Comparison of ENCODE assay signal across 12 cellular contexts in the genomic region with DNA sequence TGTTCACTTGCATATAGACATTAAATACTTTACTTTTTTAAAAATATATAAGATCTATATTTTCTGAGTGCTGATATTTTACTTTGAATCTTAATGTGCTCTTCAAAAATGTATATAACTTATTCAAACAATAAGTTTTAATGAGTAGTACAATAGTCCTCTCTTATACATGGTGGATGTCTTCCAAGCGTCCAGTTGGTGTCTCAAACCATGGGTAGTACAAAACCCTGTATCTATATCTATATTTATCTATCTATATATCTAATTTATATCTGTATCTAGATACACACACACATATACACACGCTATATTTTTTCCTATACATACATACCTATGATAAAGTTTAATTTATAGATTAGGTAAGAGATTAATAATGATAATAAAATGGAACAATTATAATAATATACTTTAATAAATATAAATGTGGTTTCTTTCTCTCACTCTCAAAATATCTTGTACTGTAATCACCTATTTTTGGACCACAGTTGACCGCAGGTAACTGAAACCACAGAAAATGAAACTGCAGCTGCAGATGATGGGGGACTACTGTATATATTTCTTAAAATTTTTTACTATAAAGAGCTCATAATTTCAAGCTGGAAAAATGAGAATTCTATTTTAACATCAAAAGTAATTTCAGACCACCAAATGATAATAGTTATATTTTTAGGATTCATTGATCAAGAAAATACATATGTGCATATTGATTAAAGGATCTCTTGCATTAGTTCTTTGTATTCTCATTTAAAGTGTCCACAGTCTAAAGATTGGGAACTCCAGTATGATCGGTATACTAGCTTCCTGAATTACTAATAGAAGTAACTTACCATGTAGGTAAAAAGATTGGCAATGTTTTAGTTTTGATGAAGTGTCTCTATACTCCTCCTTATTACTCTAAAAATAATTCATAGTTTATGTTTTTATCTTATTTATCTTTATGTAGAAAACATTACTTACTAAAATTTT.
DNase-seq lines count a peak whose midpoint lies in the region; ATAC-seq, FAIRE-seq and TF ChIP-seq lines count a peak whose summit lies in the region.
"Had no signal": no experiment of that assay in that cellular context is flagged by ENCODE, and none has a peak within 500 bp of the region (broad histone marks: within the 10 kb centered on the region; RNA-seq: fewer than 3 reads in every experiment).

No MANE protein-coding gene starts in this region.

- no peaks in the 10 kb centered on the region for H3K9me2 ChIP-seq in HCT116 (ENCODE audit: insufficient read depth)

- TF ChIP-seq POLR2A in HCT116 (IDR thresholded peaks at IDR 0.05; ENCODE audit: borderline replicate concordance, extremely low read depth, insufficient read depth, insufficient read length), result no peak

- H4K20me1 ChIP-seq in HCT116 (ENCODE audit: insufficient read depth), result no peaks in the 10 kb centered on the region; the same call in 1 of the 2 replicates

- no peak for TF ChIP-seq RAD21 in HCT116 (IDR thresholded peaks at IDR 0.05; ENCODE audit: low read depth)

- POLR2A ChIA-PET in HCT116 (lab: Charles Lee), result no interaction called here

- H3K4me1 ChIP-seq in HCT116 (ENCODE audit: control insufficient read depth in 1 of 2, insufficient read depth in 2 of 2, low read length in 2 of 2) (no peaks in the 10 kb centered on the region), kidney (ENCODE audit: control insufficient read depth in 1 of 2, insufficient read depth in 1 of 2, low read depth in 1 of 2, low read length in 2 of 2) (peaks cover 0 to 4% of the 10 kb centered on the region in 2 donors)

- no peaks in the 10 kb centered on the region for H3K27me3 ChIP-seq in HCT116 (ENCODE audit: insufficient read depth, low read length)

- DNase-seq in HCT116 (ENCODE audit: low read depth, low spot score), result no peak
- DNase-seq in kidney, result no peak
- DNase-seq in activated CD8-positive, alpha-beta memory T cell treated with anti-CD3 and anti-CD28 coated beads, Interleukin-2, amount 50 U/mL, for 48 hours, result no peak
- DNase-seq in posterior vena cava (ENCODE audit: low spot score), result no peak
- DNase-seq in NCI-H2227 (lab: John Stamatoyannopoulos, UW; ENCODE audit: unreplicated experiment), result no peak
- DNase-seq: DMS79 treated with DMSO at 0.1 percent for 48 hours, natural killer cell, NCI-H1417 treated with DMSO at 0.1 percent for 48 hours, SIG-M5 had no signal

- ATAC-seq in GM18909 (IDR thresholded peaks at IDR 0.05; ENCODE audit: poor library complexity, unreplicated experiment) (peak; percentile 93), HCT116 (no peak), HG03354 (IDR thresholded peaks at IDR 0.05; ENCODE audit: poor library complexity, severe bottlenecking, unreplicated experiment) (peak; percentile 89), SK-N-SH treated with all-trans-retinoic acid at 6 μM for 48 hours (no peak)
- ATAC-seq: natural killer cell had no signal

- H2AFZ ChIP-seq in HCT116 (ENCODE audit: low read depth, low read length, poor library complexity, severe bottlenecking), result no peak overlapping the region

- BruUV-seq in HCT116 (replicated peaks; lab: Mats Ljungman, UMichigan), result TSS peak; percentile 26

- CTCF ChIA-PET in HCT116 (lab: Charles Lee), result no interaction called here

- peak; percentile 72 for FAIRE-seq in kidney (lab: Jason Lieb, UNC)

- H3K4me2 ChIP-seq in HCT116 (ENCODE audit: low read length), result no peak overlapping the region

- no peaks in the 10 kb centered on the region for H3K36me3 ChIP-seq in HCT116 (ENCODE audit: control insufficient read depth in 1 of 2, insufficient read depth in 2 of 2, low read length in 2 of 2)
- no peaks in the 10 kb centered on the region for H3K36me3 ChIP-seq in kidney (ENCODE audit: control insufficient read depth in 1 of 2, insufficient read depth in 2 of 2, low read length in 2 of 2)

- no peak overlapping the region for H3K9ac ChIP-seq in HCT116 (ENCODE audit: low read length)
- no peak overlapping the region for H3K9ac ChIP-seq in kidney (ENCODE audit: low read length in 2 of 2)

- H3K27ac ChIP-seq in HCT116 (ENCODE audit: low read depth, low read length) (no peak overlapping the region), kidney (ENCODE audit: low read depth in 2 of 2, low read length in 2 of 2) (no peak overlapping the region)

- no peak for TF ChIP-seq CTCF in HCT116 (IDR thresholded peaks at IDR 0.05 in 2 of 3, conservative IDR thresholded peaks at IDR 0.05 in 1 of 3; ENCODE audit: borderline replicate concordance in 1 of 3, insufficient read depth in 1 of 3, low read depth in 2 of 3, low read length in 2 of 3)
- TF ChIP-seq CTCF in kidney (IDR thresholded peaks at IDR 0.05; ENCODE audit: borderline replicate concordance, extremely low read depth, insufficient read depth), result no peak

- RAD21 ChIA-PET in HCT116 (lab: Charles Lee; ENCODE audit: low non-redundant PET in 1 of 2, low total read pairs in 2 of 2, uncharacterized antibody in 2 of 2, unreplicated experiment in 2 of 2), result no interaction called here

- intact Hi-C loops in HCT116 (cut with micrococcal nuclease), result no loop called here
- intact Hi-C loops in kidney (cut with DNase I), result no loop called here
- intact Hi-C loops in posterior vena cava (cut with DNase I), result no loop called here

- H3K9me3 ChIP-seq in HCT116 (ENCODE audit: control insufficient read depth in 1 of 2, insufficient read depth in 1 of 2, low read depth in 1 of 2, low read length in 2 of 2), result no peaks in the 10 kb centered on the region
- H3K9me3 ChIP-seq in kidney (ENCODE audit: control insufficient read depth in 1 of 2, low read length in 2 of 2), result no peaks in the 10 kb centered on the region

- H3K79me2 ChIP-seq in HCT116 (ENCODE audit: insufficient read depth, low read length), result no peaks in the 10 kb centered on the region

- H3K4me3 ChIP-seq in HCT116 (replicated peaks in 1 of 2; ENCODE audit: low read depth in 1 of 2, low read length in 2 of 2) (no peak overlapping the region), kidney (ENCODE audit: low read length in 2 of 2) (no peak overlapping the region)

TF ChIP-seq in HCT116, 20 proteins besides CTCF, POLR2A, EP300 and RAD21 (continues in another document):
- TF ChIP-seq SRF (IDR thresholded peaks at IDR 0.05; ENCODE audit: low read depth) (no peak), JUND (IDR thresholded peaks at IDR 0.05) (no peak), YY1 (IDR thresholded peaks at IDR 0.05; ENCODE audit: extremely low read depth, insufficient replicate concordance, low read depth, low read length) (no peak), CEBPB (IDR thresholded peaks at IDR 0.05; ENCODE audit: low read depth) (no peak), SIN3A (IDR thresholded peaks at IDR 0.05; ENCODE audit: low read depth) (no peak), SP1 (IDR thresholded peaks at IDR 0.05; ENCODE audit: low read depth) (no peak), ZBTB33 (IDR thresholded peaks at IDR 0.05; ENCODE audit: extremely low read depth, insufficient replicate concordance, low read length) (no peak), FOSL1 (IDR thresholded peaks at IDR 0.05; ENCODE audit: low read depth) (no peak), CBX3 (IDR thresholded peaks at IDR 0.05; ENCODE audit: low read depth) (no peak)

TF ChIP-seq in SK-N-SH treated with all-trans-retinoic acid at 6 μM for 48 hours, 23 proteins besides CTCF, POLR2A, EP300 and RAD21 (continues in another document):
- TF ChIP-seq RARB (CRISPR knock-in tag; IDR thresholded peaks at IDR 0.05) (no peak), GLIS3 (CRISPR knock-in tag; IDR thresholded peaks at IDR 0.05) (no peak), BACH2 (CRISPR knock-in tag; IDR thresholded peaks at IDR 0.05; ENCODE audit: borderline replicate concordance) (no peak), TCF4 (CRISPR knock-in tag; IDR thresholded peaks at IDR 0.05; ENCODE audit: borderline replicate concordance) (no peak), CSDC2 (CRISPR knock-in tag; IDR thresholded peaks at IDR 0.05) (no peak), SNAI2 (CRISPR knock-in tag; IDR thresholded peaks at IDR 0.05) (no peak), POU6F1 (CRISPR knock-in tag; IDR thresholded peaks at IDR 0.05; ENCODE audit: borderline replicate concordance, low read depth) (no peak), PPARA (CRISPR knock-in tag; IDR thresholded peaks at IDR 0.05; ENCODE audit: borderline replicate concordance) (no peak), ZC3H10 (CRISPR knock-in tag; IDR thresholded peaks at IDR 0.05) (no peak), TOX (CRISPR knock-in tag; IDR thresholded peaks at IDR 0.05; ENCODE audit: borderline replicate concordance) (no peak), OSR1 (CRISPR knock-in tag; IDR thresholded peaks at IDR 0.05) (no peak), ZNF8 (CRISPR knock-in tag; IDR thresholded peaks at IDR 0.05) (no peak), ARNTL (CRISPR knock-in tag; IDR thresholded peaks at IDR 0.05; ENCODE audit: borderline replicate concordance, low read depth) (no peak)
- TF ChIP-seq, protein P1, sequence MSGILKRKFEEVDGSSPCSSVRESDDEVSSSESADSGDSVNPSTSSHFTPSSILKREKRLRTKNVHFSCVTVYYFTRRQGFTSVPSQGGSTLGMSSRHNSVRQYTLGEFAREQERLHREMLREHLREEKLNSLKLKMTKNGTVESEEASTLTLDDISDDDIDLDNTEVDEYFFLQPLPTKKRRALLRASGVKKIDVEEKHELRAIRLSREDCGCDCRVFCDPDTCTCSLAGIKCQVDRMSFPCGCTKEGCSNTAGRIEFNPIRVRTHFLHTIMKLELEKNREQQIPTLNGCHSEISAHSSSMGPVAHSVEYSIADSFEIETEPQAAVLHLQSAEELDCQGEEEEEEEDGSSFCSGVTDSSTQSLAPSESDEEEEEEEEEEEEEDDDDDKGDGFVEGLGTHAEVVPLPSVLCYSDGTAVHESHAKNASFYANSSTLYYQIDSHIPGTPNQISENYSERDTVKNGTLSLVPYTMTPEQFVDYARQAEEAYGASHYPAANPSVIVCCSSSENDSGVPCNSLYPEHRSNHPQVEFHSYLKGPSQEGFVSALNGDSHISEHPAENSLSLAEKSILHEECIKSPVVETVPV (CRISPR knock-in tag; IDR thresholded peaks at IDR 0.05), result no peak

Comparison
In these comparisons a context has a peak if more than half of its experiments do, and no peak if none do; other contexts are left out.
1. ATAC-seq: peak in GM18909 (single experiment) and HG03354 (single experiment); none in HCT116 (single experiment) and SK-N-SH treated with all-trans-retinoic acid at 6 μM for 48 hours (single experiment).